Comparison of ENCODE assay signal across 1 cellular context in genomic region chr2:150620860-150621259, GRCh38.
TF ChIP-seq lines count a peak whose summit lies in the region.

No MANE protein-coding gene starts in this region.

TF ChIP-seq in GM23338, 12 proteins besides CTCF, POLR2A, EP300 and RAD21 (continued from another document):
- TF ChIP-seq ZNF462 (CRISPR knock-in tag; IDR thresholded peaks at IDR 0.05): no peak
- TF ChIP-seq NANOG (IDR thresholded peaks at IDR 0.05; ENCODE audit: borderline replicate concordance): no peak
- TF ChIP-seq REST (IDR thresholded peaks at IDR 0.05; ENCODE audit: unreplicated experiment): no peak
- no peak for TF ChIP-seq CREB1 (CRISPR knock-in tag; IDR thresholded peaks at IDR 0.05; ENCODE audit: low read depth)
